Comparison of ENCODE assay signal across 8 cellular contexts in genomic region chr1:25799346-25799720, GRCh38. TPM values are rescaled to one million over a fixed set of nuclear protein-coding genes. Genes with fewer than 3 reads are reported as not detected.
DNase-seq lines count a peak whose midpoint lies in the region; ATAC-seq and TF ChIP-seq lines count a peak whose summit lies in the region.

No MANE protein-coding gene starts in this region.

- peaks cover 19% of the 10 kb centered on the region for H3K36me3 Mint-ChIP-seq in dendritic cell treated with granulocyte-macrophage colony-stimulating factor and Interleukin-4, amounts not matched to agents 40 ng/mL and 50 ng/mL, for 4 days (ENCODE audit: low read depth)
- peaks cover 3% of the 10 kb centered on the region for H3K36me3 Mint-ChIP-seq in nephron (ENCODE audit: low read depth)

- no peak for DNase-seq in BE2C
- peak; percentile 49 for DNase-seq in NCI-H1092 treated with DMSO at 0.1 percent for 48 hours (lab: John Stamatoyannopoulos, UW)
- no peak for DNase-seq in SK-N-DZ (ENCODE audit: low spot score)
- no peak for DNase-seq in medulla oblongata (ENCODE audit: extremely low spot score)
- DNase-seq in GM19240 (ENCODE audit: insufficient read length, low spot score) = no peak

- H3K36me3 ChIP-seq in BE2C = no peaks in the 10 kb centered on the region

- H3K4me3 Mint-ChIP-seq in dendritic cell treated with granulocyte-macrophage colony-stimulating factor and Interleukin-4, amounts not matched to agents 40 ng/mL and 50 ng/mL, for 4 days = peak overlapping the region; percentile 67
- H3K4me3 Mint-ChIP-seq in nephron = peak overlapping the region; percentile 78 to 82 (median 81)

- H3K9me3 Mint-ChIP-seq in dendritic cell treated with granulocyte-macrophage colony-stimulating factor and Interleukin-4, amounts not matched to agents 40 ng/mL and 50 ng/mL, for 4 days = no peaks in the 10 kb centered on the region
- no peaks in the 10 kb centered on the region for H3K9me3 Mint-ChIP-seq in nephron

- intact Hi-C loops in dendritic cell treated with granulocyte-macrophage colony-stimulating factor and Interleukin-4, amounts not matched to agents 40 ng/mL and 50 ng/mL, for 4 days (cut with micrococcal nuclease) = no loop called here

- H3K4me1 ChIP-seq in BE2C = peaks cover 5% of the 10 kb centered on the region

- peak overlapping the region; percentile 46; the same call in 1 of the 2 replicates for H3K4me3 ChIP-seq in BE2C (ENCODE audit: low read depth, low read length)

- peaks cover 36% of the 10 kb centered on the region for H3K4me1 Mint-ChIP-seq in dendritic cell treated with granulocyte-macrophage colony-stimulating factor and Interleukin-4, amounts not matched to agents 40 ng/mL and 50 ng/mL, for 4 days (ENCODE audit: low read depth)
- peaks cover 44% of the 10 kb centered on the region for H3K4me1 Mint-ChIP-seq in nephron

- peaks cover 8% of the 10 kb centered on the region for H3K27me3 Mint-ChIP-seq in dendritic cell treated with granulocyte-macrophage colony-stimulating factor and Interleukin-4, amounts not matched to agents 40 ng/mL and 50 ng/mL, for 4 days
- H3K27me3 Mint-ChIP-seq in nephron (ENCODE audit: low read depth) = peaks cover 27% of the 10 kb centered on the region

- no peak for TF ChIP-seq CTCF in BE2C (IDR thresholded peaks at IDR 0.05; ENCODE audit: low read depth, low read length)
- TF ChIP-seq CTCF in nephron (IDR thresholded peaks at IDR 0.05; ENCODE audit: unreplicated experiment in 3 of 3) = no peak

- no peak for ATAC-seq in GM19452 (IDR thresholded peaks at IDR 0.05; ENCODE audit: unreplicated experiment)

- H3K9me3 ChIP-seq in BE2C = no peaks in the 10 kb centered on the region

- H3K27ac Mint-ChIP-seq in dendritic cell treated with granulocyte-macrophage colony-stimulating factor and Interleukin-4, amounts not matched to agents 40 ng/mL and 50 ng/mL, for 4 days = peak overlapping the region; percentile 73
- peak overlapping the region in 2 of 3 experiments; percentile 59 to 70 for H3K27ac Mint-ChIP-seq in nephron

- no peaks in the 10 kb centered on the region for H3K27me3 ChIP-seq in BE2C

RNA-seq across cellular contexts. Expression of gene SELENON, which starts 0.7 kb away (rescaled TPM):
- 19.0 TPM for polyA plus RNA-seq in BE2C (2012; ENCODE audit: insufficient read depth, insufficient read length, low read depth)
- polyA plus RNA-seq in SK-N-DZ (2014; cell fraction: cytosol; rRNA removed) = 25.5 and 29.9 TPM in 2 replicates
- polyA plus RNA-seq in SK-N-DZ (2014; cell fraction: nucleus; rRNA removed) = 13.7 and 16.4 TPM in 2 replicates

RNA-seq across cellular contexts. Expression of gene MTFR1L, which starts 20.4 kb away (rescaled TPM):
- 46.7 TPM for polyA plus RNA-seq in BE2C (2012; ENCODE audit: insufficient read depth, insufficient read length, low read depth)
- polyA plus RNA-seq in SK-N-DZ (2014; cell fraction: cytosol; rRNA removed) = 41.3 and 45.7 TPM in 2 replicates
- polyA plus RNA-seq in SK-N-DZ (2014; cell fraction: nucleus; rRNA removed) = 53.0 and 70.9 TPM in 2 replicates

RNA-seq across cellular contexts. Expression of gene AUNIP, which starts 59.9 kb away (rescaled TPM):
- 3.3 TPM for polyA plus RNA-seq in BE2C (2012; ENCODE audit: insufficient read depth, insufficient read length, low read depth)
- 10.5 and 13.3 TPM in 2 replicates for polyA plus RNA-seq in SK-N-DZ (2014; cell fraction: cytosol; rRNA removed)
- 5.6 and 7.3 TPM in 2 replicates for polyA plus RNA-seq in SK-N-DZ (2014; cell fraction: nucleus; rRNA removed)
